ENCODE assay signal across 8 cellular contexts in the genomic region with DNA sequence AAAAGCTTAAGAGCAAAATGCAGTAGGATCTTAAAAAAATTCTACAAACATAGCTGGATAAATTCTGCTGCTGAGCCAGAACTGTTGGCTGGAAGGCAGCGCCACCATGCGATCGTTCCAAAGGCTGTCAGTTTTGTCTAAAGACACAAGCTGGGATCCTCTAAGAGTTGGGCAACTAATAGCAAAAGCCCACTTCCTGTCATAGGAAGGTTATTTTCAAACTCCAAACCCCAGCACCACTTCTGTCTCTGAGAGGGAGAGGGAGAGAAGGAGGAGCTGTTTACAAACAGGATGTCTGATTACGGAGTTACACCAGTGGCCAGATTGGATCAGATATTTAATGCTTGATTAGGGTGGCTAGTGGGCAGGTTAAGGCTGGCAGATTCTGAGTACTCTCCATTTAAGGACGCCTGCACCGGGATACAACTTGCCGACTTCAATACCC. TPM values are rescaled to one million over a fixed set of nuclear protein-coding genes. Genes with fewer than 3 reads are reported as not detected.
DNase-seq lines count a peak whose midpoint lies in the region; ATAC-seq, FAIRE-seq and TF ChIP-seq lines count a peak whose summit lies in the region.

No MANE protein-coding gene starts in this region.

- peak overlapping the region in 2 of 11 experiments; percentile 26 to 40; a peak in 2 of 22 replicates for H3K9ac ChIP-seq in BLaER1 treated with 17β-estradiol and CSF1 and Interleukin-3, amounts not matched to agents 10 nM and 100 nM

- peak overlapping the region in 8 of 11 experiments; percentile 15 to 72 (median 42); a peak in 10 of 22 replicates for H3K27ac ChIP-seq in BLaER1 treated with 17β-estradiol and CSF1 and Interleukin-3, amounts not matched to agents 10 nM and 100 nM

- peaks cover 0 to 54% (median 18%) of the 10 kb centered on the region in 10 experiments; a peak in 17 of 20 replicates for H3K4me1 ChIP-seq in BLaER1 treated with 17β-estradiol and CSF1 and Interleukin-3, amounts not matched to agents 10 nM and 100 nM

- H3K4me3 ChIP-seq in BLaER1 treated with 17β-estradiol and CSF1 and Interleukin-3, amounts not matched to agents 10 nM and 100 nM = no peak overlapping the region
- H3K4me3 ChIP-seq in bronchial epithelial cell (ENCODE audit: low read depth, low read length) = no peak overlapping the region
- no peak overlapping the region for H3K4me3 ChIP-seq in kidney epithelial cell (ENCODE audit: low read depth, low read length)

- H4K20me1 ChIP-seq in BLaER1 treated with 17β-estradiol and CSF1 and Interleukin-3, amounts not matched to agents 10 nM and 100 nM = no peaks in the 10 kb centered on the region

- no peak for TF ChIP-seq POLR2A in H54 (IDR thresholded peaks at IDR 0.05; ENCODE audit: low read depth, low read length)

- H3K36me3 ChIP-seq in BLaER1 treated with 17β-estradiol and CSF1 and Interleukin-3, amounts not matched to agents 10 nM and 100 nM = no peaks in the 10 kb centered on the region
- H3K36me3 ChIP-seq in bronchial epithelial cell (ENCODE audit: control insufficient read depth, insufficient read depth, low read length) (no peaks in the 10 kb centered on the region), kidney epithelial cell (ENCODE audit: control insufficient read depth, insufficient read depth, low read length) (no peaks in the 10 kb centered on the region)

- DNase-seq in H54 (ENCODE audit: insufficient read length, low spot score) = peak; percentile 26
- DNase-seq in RPMI7951 (ENCODE audit: low read depth) = peak; percentile 82
- DNase-seq in bronchial epithelial cell (ENCODE audit: low read depth) = peak; percentile 73
- DNase-seq in kidney epithelial cell (ENCODE audit: low read depth) = no peak
- DNase-seq in stimulated activated CD4-positive, alpha-beta T cell treated with anti-CD3 and anti-CD28 coated beads, Interleukin-1b, Interleukin-23, amount 100 ng/mL, for 48 hours = peak; percentile 35
- DNase-seq in NCI-H2081 treated with DMSO at 0.1 percent for 48 hours (lab: John Stamatoyannopoulos, UW) = no peak

- H3K9me3 ChIP-seq in BLaER1 treated with 17β-estradiol and CSF1 and Interleukin-3, amounts not matched to agents 10 nM and 100 nM (replicated peaks in 1 of 11) = no peaks in the 10 kb centered on the region

- FAIRE-seq in H54 (lab: Jason Lieb, UNC) (peak; percentile 76), bronchial epithelial cell (lab: Jason Lieb, UNC) (no peak)

- ATAC-seq in GM18907 (IDR thresholded peaks at IDR 0.05; ENCODE audit: unreplicated experiment) = no peak

- no peaks in the 10 kb centered on the region for H3K27me3 ChIP-seq in BLaER1 treated with 17β-estradiol and CSF1 and Interleukin-3, amounts not matched to agents 10 nM and 100 nM
- H3K27me3 ChIP-seq in bronchial epithelial cell (ENCODE audit: control insufficient read depth, insufficient read depth, low read length) (no peaks in the 10 kb centered on the region), kidney epithelial cell (ENCODE audit: control insufficient read depth, insufficient read depth, low read length) (no peaks in the 10 kb centered on the region)

- TF ChIP-seq CTCF in bronchial epithelial cell (IDR thresholded peaks at IDR 0.05; ENCODE audit: insufficient read depth, low read length, severe bottlenecking) (peak; percentile 76), kidney epithelial cell (IDR thresholded peaks at IDR 0.05; ENCODE audit: insufficient read depth, low read length, poor library complexity, severe bottlenecking) (peak; percentile 80)

- H3K4me2 ChIP-seq in BLaER1 treated with 17β-estradiol and CSF1 and Interleukin-3, amounts not matched to agents 10 nM and 100 nM = peak overlapping the region in 10 of 11 experiments; percentile 12 to 74 (median 48); a peak in 17 of 22 replicates

RNA-seq across cellular contexts. Expression of a gene that starts 44.0 kb away (rescaled TPM):
- 1.6 and 1.7 TPM in 2 replicates for total RNA-seq in RPMI7951 (2014; rRNA removed; shearing (Covaris generic))
- 2.1 and 3.1 TPM in 2 replicates for total RNA-seq in bronchial epithelial cell
- total RNA-seq in kidney epithelial cell = 8.7 and 9.1 TPM in 2 replicates

Comparison
In these comparisons a context has a peak if more than half of its experiments do, and no peak if none do; other contexts are left out.
1. DNase-seq: peak in H54 (single experiment), RPMI7951 (single experiment), bronchial epithelial cell (single experiment) and stimulated activated CD4-positive, alpha-beta T cell treated with anti-CD3 and anti-CD28 coated beads, Interleukin-1b, Interleukin-23, amount 100 ng/mL, for 48 hours (single experiment); none in kidney epithelial cell (single experiment) and NCI-H2081 treated with DMSO at 0.1 percent for 48 hours (single experiment).